9 cellular contexts compared by ENCODE assay signal in the genomic region with DNA sequence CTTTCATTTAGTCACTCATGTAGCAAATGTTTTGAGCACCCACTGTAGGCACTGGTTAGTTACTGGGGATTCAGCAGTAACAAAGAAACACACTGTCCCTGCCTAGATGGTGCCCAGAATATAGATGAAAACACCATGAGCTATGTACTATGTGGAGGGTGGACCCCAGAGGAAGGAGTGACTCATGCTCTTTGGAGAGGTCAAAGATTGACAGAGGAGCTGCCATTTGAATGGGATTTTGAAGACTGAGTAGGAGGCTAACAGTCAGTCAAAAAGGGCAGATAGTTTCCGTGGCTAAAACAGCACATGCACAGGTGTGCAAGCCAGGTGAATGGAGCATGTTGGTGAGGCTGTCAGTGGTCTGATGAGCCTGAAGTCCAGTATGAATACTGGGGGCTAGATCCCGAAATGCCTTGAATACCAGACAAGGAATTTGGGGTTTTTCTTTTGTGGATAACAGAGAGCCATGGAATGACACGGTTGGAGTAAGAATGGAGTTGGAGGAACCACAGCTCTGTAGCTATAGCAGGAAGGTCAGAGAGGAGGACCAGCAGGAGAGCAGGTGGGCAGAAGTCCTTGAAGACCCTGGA. TPM values are rescaled to one million over a fixed set of nuclear protein-coding genes. Genes with fewer than 3 reads are reported as not detected.
A peak's percentile ranks its signal among the peaks of the same experiment; 100 is the strongest.
DNase-seq lines count a peak whose midpoint lies in the region; ATAC-seq and TF ChIP-seq lines count a peak whose summit lies in the region.
"Had no signal": no experiment of that assay in that cellular context is flagged by ENCODE, and none has a peak within 500 bp of the region (broad histone marks: within the 10 kb centered on the region; RNA-seq: fewer than 3 reads in every experiment).

No MANE protein-coding gene starts in this region.

- H3K4me1 Mint-ChIP-seq in activated T-cell treated with anti-CD3 and anti-CD28 coated beads, Interleukin-2, amount 50 U/mL, for 24 hours (ENCODE audit: low read depth) = peaks cover 75% of the 10 kb centered on the region
- H3K4me1 Mint-ChIP-seq in natural killer cell = peaks cover 74 to 78% of the 10 kb centered on the region in 2 donors

- peak; percentile 52 for ATAC-seq in HG03354 (IDR thresholded peaks at IDR 0.05; ENCODE audit: poor library complexity, severe bottlenecking, unreplicated experiment)
- peak; percentile 51 to 64 (median 53) for ATAC-seq in natural killer cell

- H3K4me3 Mint-ChIP-seq in activated T-cell treated with anti-CD3 and anti-CD28 coated beads, Interleukin-2, amount 50 U/mL, for 24 hours = peak overlapping the region; percentile 99
- peak overlapping the region; percentile 52 for H3K4me3 Mint-ChIP-seq in natural killer cell

- H3K36me3 Mint-ChIP-seq in activated T-cell treated with anti-CD3 and anti-CD28 coated beads, Interleukin-2, amount 50 U/mL, for 24 hours (ENCODE audit: low read depth) = peaks cover 95% of the 10 kb centered on the region
- H3K36me3 Mint-ChIP-seq in natural killer cell = peaks cover 14% of the 10 kb centered on the region

- H3K9me3 Mint-ChIP-seq in activated T-cell treated with anti-CD3 and anti-CD28 coated beads, Interleukin-2, amount 50 U/mL, for 24 hours = peaks cover 9% of the 10 kb centered on the region
- H3K9me3 Mint-ChIP-seq in natural killer cell = no peaks in the 10 kb centered on the region

- peak overlapping the region; percentile 99 for H3K27ac Mint-ChIP-seq in activated T-cell treated with anti-CD3 and anti-CD28 coated beads, Interleukin-2, amount 50 U/mL, for 24 hours
- H3K27ac Mint-ChIP-seq in natural killer cell = peak overlapping the region; percentile 75 to 91

- TF ChIP-seq CTCF in natural killer cell (IDR thresholded peaks at IDR 0.05) = no peak

- DNase-seq in activated effector memory CD4-positive, alpha-beta T cell treated with anti-CD3 and anti-CD28 coated beads, Interleukin-2, amount 50 U/mL, for 16 hours = peak; percentile 73
- DNase-seq in activated effector memory CD4-positive, alpha-beta T cell treated with Interleukin-2 at 50 U/mL for 16 hours = no peak
- DNase-seq in activated T-cell treated with anti-CD3 and anti-CD28 coated beads, Interleukin-2, amount 50 U/mL, for 24 hours = peak; percentile 48
- DNase-seq in natural killer cell (no peak), mucosa of gallbladder (ENCODE audit: low spot score) (no peak), hypothalamus (lab: John Stamatoyannopoulos, UW) (no peak), NCI-H524 treated with DMSO at 0.1 percent for 48 hours (lab: John Stamatoyannopoulos, UW) (no peak)
- DNase-seq: right cardiac atrium had no signal

- H3K27me3 Mint-ChIP-seq in activated T-cell treated with anti-CD3 and anti-CD28 coated beads, Interleukin-2, amount 50 U/mL, for 24 hours = no peaks in the 10 kb centered on the region
- no peaks in the 10 kb centered on the region for H3K27me3 Mint-ChIP-seq in natural killer cell (ENCODE audit: low read depth in 2 of 2)

- intact Hi-C loops in natural killer cell (cut with micrococcal nuclease) = no loop called here

RNA-seq across cellular contexts. Expression of a gene that starts 6.1 kb away (rescaled TPM):
- total RNA-seq in natural killer cell = 10 to 100 TPM; 24.3 to 45.7 (median 26.5) TPM
- total RNA-seq in mucosa of gallbladder = 1.2 TPM

Comparison
In these comparisons a context has a peak if more than half of its experiments do, and no peak if none do; other contexts are left out.
1. DNase-seq: peak in activated effector memory CD4-positive, alpha-beta T cell treated with anti-CD3 and anti-CD28 coated beads, Interleukin-2, amount 50 U/mL, for 16 hours (single experiment) and activated T-cell treated with anti-CD3 and anti-CD28 coated beads, Interleukin-2, amount 50 U/mL, for 24 hours (single experiment); none in activated effector memory CD4-positive, alpha-beta T cell treated with Interleukin-2 at 50 U/mL for 16 hours (single experiment), natural killer cell (single experiment), mucosa of gallbladder (single experiment), hypothalamus (0 of 51) and NCI-H524 treated with DMSO at 0.1 percent for 48 hours (single experiment).
2. RNA of a gene that starts 6.1 kb away (total RNA-seq): 24.3 to 45.7 TPM in natural killer cell; 1.2 TPM in mucosa of gallbladder (single experiment); every median in the first group is over 10 times any median in the second.